In genomic region chr18:54069729-54070128, GRCh38 we compare ENCODE assay signal across 23 cellular contexts.
"Had no signal": no experiment of that assay in that cellular context is flagged by ENCODE, and none has a peak within 500 bp of the region (broad histone marks: within the 10 kb centered on the region; RNA-seq: fewer than 3 reads in every experiment).

No MANE protein-coding gene starts in this region.

- FAIRE-seq: colon, islet of Langerhans had no signal

- H3K9me3 Mint-ChIP-seq: nephron progenitor cell; stimulated activated effector memory CD8-positive, alpha-beta T cell treated with anti-CD3 and anti-CD28 coated beads, Interleukin-12 subunit alpha, Interleukin-12 subunit beta, amount 100 ng/mL, for 72 hours; type B pancreatic cell had no signal

- H3K27ac ChIP-seq: dorsolateral prefrontal cortex, gastrocnemius medialis, left lung, prostate gland, sigmoid colon, stomach, thyroid gland had no signal

- H3K36me3 Mint-ChIP-seq: naive thymus-derived CD8-positive, alpha-beta T cell; stimulated activated effector memory CD8-positive, alpha-beta T cell treated with anti-CD3 and anti-CD28 coated beads, Interleukin-12 subunit alpha, Interleukin-12 subunit beta, amount 100 ng/mL, for 72 hours; type B pancreatic cell had no signal

- H3K4me3 ChIP-seq: dorsolateral prefrontal cortex, gastrocnemius medialis, left lung, prostate gland, sigmoid colon, stomach, thyroid gland had no signal

- H3K4me3 Mint-ChIP-seq: naive thymus-derived CD8-positive, alpha-beta T cell; nephron progenitor cell; stimulated activated effector memory CD8-positive, alpha-beta T cell treated with anti-CD3 and anti-CD28 coated beads, Interleukin-12 subunit alpha, Interleukin-12 subunit beta, amount 100 ng/mL, for 72 hours; type B pancreatic cell had no signal

- H3K27me3 ChIP-seq: dorsolateral prefrontal cortex, gastrocnemius medialis, left lung, sigmoid colon, stomach, thyroid gland had no signal

- H3K4me1 ChIP-seq: gastrocnemius medialis, left lung, prostate gland, sigmoid colon, stomach, thyroid gland had no signal

- DNase-seq: dorsolateral prefrontal cortex; effector CD4-positive, alpha-beta T cell; gastrocnemius medialis; head of caudate nucleus; left cardiac atrium; left lung; mesenchymal stem cell; midbrain; naive thymus-derived CD8-positive, alpha-beta T cell; nephron progenitor cell; nucleus accumbens; right cardiac atrium; sigmoid colon; stimulated activated CD4-positive, alpha-beta T cell treated with anti-CD3 and anti-CD28 coated beads, Interleukin-2, amount 100 ng/mL, for 24 hours; stimulated activated CD4-positive, alpha-beta T cell treated with anti-CD3 and anti-CD28 coated beads, Interleukin-4, amount 100 ng/mL, for 24 hours; stimulated activated naive CD4-positive, alpha-beta T cell treated with Interleukin-2 at 50 U/mL for 16 hours; stomach; thyroid gland had no signal

- H3K4me1 Mint-ChIP-seq: naive thymus-derived CD8-positive, alpha-beta T cell; nephron progenitor cell; stimulated activated effector memory CD8-positive, alpha-beta T cell treated with anti-CD3 and anti-CD28 coated beads, Interleukin-12 subunit alpha, Interleukin-12 subunit beta, amount 100 ng/mL, for 72 hours had no signal

- ATAC-seq: gastrocnemius medialis; left cardiac atrium; left lung; naive thymus-derived CD8-positive, alpha-beta T cell; right cardiac atrium; stimulated activated effector memory CD8-positive, alpha-beta T cell treated with anti-CD3 and anti-CD28 coated beads, Interleukin-12 subunit alpha, Interleukin-12 subunit beta, amount 100 ng/mL, for 72 hours had no signal

- H3K36me3 ChIP-seq: gastrocnemius medialis, left lung, prostate gland, sigmoid colon, stomach, thyroid gland had no signal

- H3K27ac Mint-ChIP-seq: naive thymus-derived CD8-positive, alpha-beta T cell; nephron progenitor cell; stimulated activated effector memory CD8-positive, alpha-beta T cell treated with anti-CD3 and anti-CD28 coated beads, Interleukin-12 subunit alpha, Interleukin-12 subunit beta, amount 100 ng/mL, for 72 hours; type B pancreatic cell had no signal

- H3K27me3 Mint-ChIP-seq: type B pancreatic cell had no signal

- H3K9me3 ChIP-seq: gastrocnemius medialis, left lung, prostate gland, sigmoid colon, stomach, thyroid gland had no signal
